28 cellular contexts compared by ENCODE assay signal in the genomic region with DNA sequence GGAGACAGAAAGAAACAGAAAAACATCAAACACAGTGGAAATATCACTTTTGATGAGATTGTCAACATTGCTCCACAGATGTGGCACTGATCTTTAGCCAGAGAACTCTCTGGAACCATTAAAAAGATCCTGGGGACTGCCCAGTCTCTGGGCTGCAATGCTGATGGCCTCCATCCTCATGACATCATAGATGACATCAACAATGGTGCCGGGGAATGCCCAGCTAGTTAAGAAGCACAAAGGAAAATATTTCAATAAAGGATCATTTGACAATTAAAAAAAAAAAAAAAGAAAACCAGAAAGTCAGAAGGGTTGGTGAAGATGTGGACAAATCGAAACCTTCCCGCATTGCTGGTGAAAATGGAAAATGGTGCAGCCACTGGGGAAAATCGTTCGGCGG.
"Had no signal": no experiment of that assay in that cellular context is flagged by ENCODE, and none has a peak within 500 bp of the region (broad histone marks: within the 10 kb centered on the region; RNA-seq: fewer than 3 reads in every experiment).

No MANE protein-coding gene starts in this region.

- H3K27ac ChIP-seq: neural progenitor cell, ovary, parathyroid adenoma, psoas muscle, skin epidermis, spleen, stomach, thoracic aorta, thyroid gland, tibial nerve, upper lobe of left lung, uterus had no signal

- H3K9me3 ChIP-seq: ovary, psoas muscle, stomach, thoracic aorta, thyroid gland, tibial nerve, upper lobe of left lung, uterus had no signal

- ATAC-seq: naive thymus-derived CD4-positive, alpha-beta T cell; natural killer cell; psoas muscle; right cardiac atrium; sciatic nerve; stimulated activated effector memory CD8-positive, alpha-beta T cell treated with anti-CD3 and anti-CD28 coated beads, Interleukin-12 subunit alpha, Interleukin-12 subunit beta, amount 100 ng/mL, for 72 hours; stimulated activated naive B cell treated with anti-CD40 and anti-IgM and Interleukin-4, amounts not matched to agents 10 μg/mL and 1 μg/mL and 100 μg/mL, for 72 hours had no signal

- H3K4me3 ChIP-seq: neural progenitor cell, ovary, psoas muscle, skin epidermis, smooth muscle cell, spleen, stomach, thoracic aorta, thyroid gland, tibial nerve, upper lobe of left lung, uterus had no signal

- H3K9ac ChIP-seq: neural progenitor cell, parathyroid adenoma had no signal

- H3K4me3 Mint-ChIP-seq: naive thymus-derived CD4-positive, alpha-beta T cell; natural killer cell; nephron; neural progenitor cell; stimulated activated effector memory CD8-positive, alpha-beta T cell treated with anti-CD3 and anti-CD28 coated beads, Interleukin-12 subunit alpha, Interleukin-12 subunit beta, amount 100 ng/mL, for 72 hours; stimulated activated naive B cell treated with anti-CD40 and anti-IgM and Interleukin-4, amounts not matched to agents 10 μg/mL and 1 μg/mL and 100 μg/mL, for 72 hours; stimulated activated naive CD8-positive, alpha-beta T cell treated with anti-CD3 and anti-CD28 coated beads, Interleukin-15, Interleukin-2, amounts not matched to agents 100 ng/mL and 50 ng/mL, for 24 hours had no signal

- H2AFZ ChIP-seq: neural progenitor cell, parathyroid adenoma had no signal

- H3K36me3 ChIP-seq: neural progenitor cell, ovary, spleen, stomach, thoracic aorta, thyroid gland, tibial nerve, upper lobe of left lung, uterus had no signal

- H3K4me2 ChIP-seq: neural progenitor cell, smooth muscle cell had no signal

- H3K36me3 Mint-ChIP-seq: naive thymus-derived CD4-positive, alpha-beta T cell; natural killer cell; neural progenitor cell; stimulated activated naive B cell treated with anti-CD40 and anti-IgM and Interleukin-4, amounts not matched to agents 10 μg/mL and 1 μg/mL and 100 μg/mL, for 72 hours had no signal

- DNase-seq: naive thymus-derived CD4-positive, alpha-beta T cell; natural killer cell; occipital lobe; ovary; posterior cingulate gyrus; spleen; stimulated activated CD4-positive, alpha-beta T cell treated with anti-CD3 and anti-CD28 coated beads, Interleukin-12 subunit alpha, Interleukin-12 subunit beta, amount 100 ng/mL, for 4 hours; stimulated activated CD4-positive, alpha-beta T cell treated with anti-CD3 and anti-CD28 coated beads, Interleukin-1b, Interleukin-23, amount 100 ng/mL, for 48 hours; stimulated activated CD4-positive, alpha-beta T cell treated with anti-CD3 and anti-CD28 coated beads, Interleukin-4, amount 100 ng/mL, for 1 hour; stimulated activated naive B cell treated with anti-CD40 and anti-IgM and Interleukin-4, amounts not matched to agents 10 μg/mL and 1 μg/mL and 100 μg/mL, for 72 hours; stimulated activated naive CD4-positive, alpha-beta T cell treated with Interleukin-2 at 50 U/mL for 16 hours; stomach; thyroid gland; upper lobe of left lung; uterus had no signal

- H3K27me3 ChIP-seq: ovary, uterus had no signal

- H3K4me1 ChIP-seq: neural progenitor cell, parathyroid adenoma, psoas muscle had no signal

- H3K9me3 Mint-ChIP-seq: naive thymus-derived CD4-positive, alpha-beta T cell; natural killer cell; nephron; neural progenitor cell; stimulated activated naive B cell treated with anti-CD40 and anti-IgM and Interleukin-4, amounts not matched to agents 10 μg/mL and 1 μg/mL and 100 μg/mL, for 72 hours; stimulated activated naive CD8-positive, alpha-beta T cell treated with anti-CD3 and anti-CD28 coated beads, Interleukin-15, Interleukin-2, amounts not matched to agents 100 ng/mL and 50 ng/mL, for 24 hours had no signal

- H3K79me2 ChIP-seq: parathyroid adenoma had no signal

- H3K27ac Mint-ChIP-seq: naive thymus-derived CD4-positive, alpha-beta T cell; natural killer cell; nephron; neural progenitor cell; progenitor cell of endocrine pancreas; stimulated activated effector memory CD8-positive, alpha-beta T cell treated with anti-CD3 and anti-CD28 coated beads, Interleukin-12 subunit alpha, Interleukin-12 subunit beta, amount 100 ng/mL, for 72 hours; stimulated activated naive B cell treated with anti-CD40 and anti-IgM and Interleukin-4, amounts not matched to agents 10 μg/mL and 1 μg/mL and 100 μg/mL, for 72 hours; stimulated activated naive CD8-positive, alpha-beta T cell treated with anti-CD3 and anti-CD28 coated beads, Interleukin-15, Interleukin-2, amounts not matched to agents 100 ng/mL and 50 ng/mL, for 24 hours had no signal
